Comparison of ENCODE assay signal across 26 cellular contexts in genomic region chrX:8341814-8342590, GRCh38.
DNase-seq lines count a peak whose midpoint lies in the region; ATAC-seq, FAIRE-seq and TF ChIP-seq lines count a peak whose summit lies in the region.
"Had no signal": no experiment of that assay in that cellular context is flagged by ENCODE, and none has a peak within 500 bp of the region (broad histone marks: within the 10 kb centered on the region; RNA-seq: fewer than 3 reads in every experiment).

No MANE protein-coding gene starts in this region.

- H3K9me3 ChIP-seq in astrocyte (ENCODE audit: insufficient read depth, low read depth, low read length) (no peaks in the 10 kb centered on the region), gastrocnemius medialis (no peaks in the 10 kb centered on the region)
- H3K9me3 ChIP-seq: BLaER1, Caco-2, gastroesophageal sphincter had no signal

- no peaks in the 10 kb centered on the region for H4K20me1 ChIP-seq in astrocyte (ENCODE audit: insufficient read depth, low read length)
- H4K20me1 ChIP-seq: BLaER1 had no signal

- intact Hi-C loops in gastrocnemius medialis (cut with DNase I; ENCODE audit: low total_unique reads): loop anchor here (10.0 kb wide), 1 partner anchor 1123 kb away; the partner anchor contains the start of gene TBL1X

- H3K9me3 Mint-ChIP-seq in astrocyte (ENCODE audit: unreplicated experiment) (no peaks in the 10 kb centered on the region), glutamatergic neuron (ENCODE audit: unreplicated experiment) (peaks cover 1% of the 10 kb centered on the region)
- peaks cover 0 to 90% (median 25%) of the 10 kb centered on the region in 9 donors for H3K9me3 Mint-ChIP-seq in naive thymus-derived CD8-positive, alpha-beta T cell
- H3K9me3 Mint-ChIP-seq: activated CD4-positive, alpha-beta T cell treated with anti-CD3 and anti-CD28 coated beads, Interleukin-2, amount 10 ng/mL, durations not matched to agents 24 days and 14 days; activated naive CD8-positive, alpha-beta T cell treated with anti-CD3 and anti-CD28 coated beads, Interleukin-2, amount 10 ng/mL, durations not matched to agents 7 days and 5 days had no signal

- no peak overlapping the region for H3K9ac ChIP-seq in astrocyte (ENCODE audit: low read length)
- H3K9ac ChIP-seq: BLaER1 had no signal

- H3K27ac ChIP-seq in astrocyte (ENCODE audit: low read depth, low read length) (no peak overlapping the region), gastrocnemius medialis (peak overlapping the region in 3 of 4 donors; percentile 26 to 67 (median 48))
- H3K27ac ChIP-seq: BLaER1, gastroesophageal sphincter had no signal

- H3K36me3 Mint-ChIP-seq in astrocyte (ENCODE audit: low read depth, unreplicated experiment): no peaks in the 10 kb centered on the region
- H3K36me3 Mint-ChIP-seq in glutamatergic neuron (ENCODE audit: unreplicated experiment): no peaks in the 10 kb centered on the region
- peaks cover 0 to 39% (median 1%) of the 10 kb centered on the region in 3 donors for H3K36me3 Mint-ChIP-seq in naive thymus-derived CD8-positive, alpha-beta T cell
- H3K36me3 Mint-ChIP-seq: activated CD8-positive, alpha-beta memory T cell treated with anti-CD3 and anti-CD28 coated beads, Interleukin-2, amount 10 ng/mL, durations not matched to agents 7 days and 5 days; activated naive CD8-positive, alpha-beta T cell treated with anti-CD3 and anti-CD28 coated beads, Interleukin-2, amount 10 ng/mL, durations not matched to agents 7 days and 5 days had no signal

- H3K4me1 ChIP-seq in astrocyte (ENCODE audit: insufficient read depth, low read length) (peaks cover 5% of the 10 kb centered on the region), gastrocnemius medialis (no peaks in the 10 kb centered on the region)
- H3K4me1 ChIP-seq: BLaER1, Caco-2, gastroesophageal sphincter had no signal

- POLR2A ChIA-PET in naive thymus-derived CD8-positive, alpha-beta T cell (lab: Charles Lee): no interaction called here

- H3K27me3 Mint-ChIP-seq in astrocyte (ENCODE audit: low read depth, unreplicated experiment) (no peaks in the 10 kb centered on the region), glutamatergic neuron (ENCODE audit: unreplicated experiment) (no peaks in the 10 kb centered on the region)
- no peaks in the 10 kb centered on the region for H3K27me3 Mint-ChIP-seq in naive thymus-derived CD8-positive, alpha-beta T cell
- H3K27me3 Mint-ChIP-seq: activated CD4-positive, alpha-beta T cell treated with anti-CD3 and anti-CD28 coated beads, Interleukin-2, amount 10 ng/mL, durations not matched to agents 24 days and 14 days; activated CD8-positive, alpha-beta memory T cell treated with anti-CD3 and anti-CD28 coated beads, Interleukin-2, amount 10 ng/mL, durations not matched to agents 7 days and 5 days; activated naive CD8-positive, alpha-beta T cell treated with anti-CD3 and anti-CD28 coated beads, Interleukin-2, amount 10 ng/mL, durations not matched to agents 7 days and 5 days had no signal

- H3K27me3 ChIP-seq in astrocyte (ENCODE audit: insufficient read depth, low read length) (no peaks in the 10 kb centered on the region), gastrocnemius medialis (no peaks in the 10 kb centered on the region)
- H3K27me3 ChIP-seq: BLaER1, gastroesophageal sphincter had no signal

- in situ Hi-C loops in gastrocnemius medialis (cut with MboI; ENCODE audit: low sequenced_read_pairs in 4 of 4): no loop called here

- no peak for TF ChIP-seq CTCF in astrocyte (IDR thresholded peaks at IDR 0.05; ENCODE audit: insufficient read depth, low read depth, low read length)
- TF ChIP-seq CTCF in glutamatergic neuron (IDR thresholded peaks at IDR 0.05; ENCODE audit: partially characterized antibody, unreplicated experiment): no peak
- no peak for TF ChIP-seq CTCF in gastrocnemius medialis (IDR thresholded peaks at IDR 0.05 in 4 of 5, conservative IDR thresholded peaks at IDR 0.05 in 1 of 5)

- FAIRE-seq in astrocyte (lab: Jason Lieb, UNC): no peak
- FAIRE-seq: endothelial cell of umbilical vein, G401.6 had no signal

- no peak overlapping the region for H3K4me3 ChIP-seq in astrocyte (ENCODE audit: insufficient read depth, low read depth, low read length)
- no peak overlapping the region for H3K4me3 ChIP-seq in gastrocnemius medialis
- H3K4me3 ChIP-seq: BLaER1, gastroesophageal sphincter had no signal

- no peaks in the 10 kb centered on the region for H3K36me3 ChIP-seq in astrocyte (ENCODE audit: insufficient read depth, low read length)
- H3K36me3 ChIP-seq in gastrocnemius medialis: no peaks in the 10 kb centered on the region
- H3K36me3 ChIP-seq: BLaER1, gastroesophageal sphincter had no signal

- H2AFZ ChIP-seq in astrocyte (ENCODE audit: low read depth, low read length): no peak overlapping the region

- H3K4me2 ChIP-seq in astrocyte (ENCODE audit: low read length): no peak overlapping the region
- H3K4me2 ChIP-seq: BLaER1 had no signal

- H3K27ac Mint-ChIP-seq in astrocyte (ENCODE audit: unreplicated experiment) (no peak overlapping the region), glutamatergic neuron (ENCODE audit: unreplicated experiment) (peak overlapping the region; percentile 70)
- H3K27ac Mint-ChIP-seq in naive thymus-derived CD8-positive, alpha-beta T cell: no peak overlapping the region
- H3K27ac Mint-ChIP-seq: activated CD4-positive, alpha-beta T cell treated with anti-CD3 and anti-CD28 coated beads, Interleukin-2, amount 10 ng/mL, durations not matched to agents 24 days and 14 days; activated CD8-positive, alpha-beta memory T cell treated with anti-CD3 and anti-CD28 coated beads, Interleukin-2, amount 10 ng/mL, durations not matched to agents 7 days and 5 days; activated naive CD8-positive, alpha-beta T cell treated with anti-CD3 and anti-CD28 coated beads, Interleukin-2, amount 10 ng/mL, durations not matched to agents 7 days and 5 days; activated T-helper 2 cell treated with anti-CD3 and anti-CD28 coated beads, Interferon-gamma antibody, Interleukin-2, Interleukin-4, amounts not matched to agents 10 μg/mL and 5 μg/mL and 100 μg/mL, durations not matched to agents 14 hours and 24 hours and 36 hours; T-helper 1 cell treated with Interleukin-12 subunit alpha and Interleukin-12 subunit beta and Interleukin-4 antibody, amounts not matched to agents 30 μg/mL and 1 μg/mL, for 36 hours had no signal

- no peak for TF ChIP-seq POLR2A in gastrocnemius medialis (IDR thresholded peaks at IDR 0.05)

- DNase-seq in DMS153 (lab: John Stamatoyannopoulos, UW) (peak; percentile 13), DMS153 treated with DMSO at 0.1 percent for 48 hours (lab: John Stamatoyannopoulos, UW; ENCODE audit: unreplicated experiment) (no peak), astrocyte (ENCODE audit: low read depth) (peak; percentile 70), glutamatergic neuron (no peak), gastrocnemius medialis (peak in 1 of 2 donors; percentile 53), GM19240 (ENCODE audit: insufficient read length, low spot score) (no peak)
- no peak for DNase-seq in naive thymus-derived CD8-positive, alpha-beta T cell
- DNase-seq: 8988T; activated CD4-positive, alpha-beta T cell treated with anti-CD3 and anti-CD28 coated beads, Interleukin-2, amount 10 ng/mL, durations not matched to agents 24 days and 14 days; activated CD8-positive, alpha-beta memory T cell treated with anti-CD3 and anti-CD28 coated beads, Interleukin-2, amount 10 ng/mL, durations not matched to agents 7 days and 5 days; activated naive CD8-positive, alpha-beta T cell treated with anti-CD3 and anti-CD28 coated beads, Interleukin-2, amount 10 ng/mL, durations not matched to agents 7 days and 5 days; Caco-2; dermis blood vessel endothelial cell; NCI-H1417; NCI-H2107; NCI-H524; retina; stimulated activated CD8-positive, alpha-beta memory T cell treated with anti-CD3 and anti-CD28 coated beads, Interleukin-4, amount 100 ng/mL, for 48 hours had no signal

- ATAC-seq in gastrocnemius medialis (peak; percentile 47 to 98), HG02642 (IDR thresholded peaks at IDR 0.05; ENCODE audit: poor library complexity, unreplicated experiment) (no peak)
- ATAC-seq in naive thymus-derived CD8-positive, alpha-beta T cell: no peak
- ATAC-seq: activated CD8-positive, alpha-beta memory T cell treated with anti-CD3 and anti-CD28 coated beads, Interleukin-2, amount 10 ng/mL, durations not matched to agents 7 days and 5 days; gastroesophageal sphincter had no signal

- H3K79me2 ChIP-seq in astrocyte (ENCODE audit: insufficient read depth, low read length): no peaks in the 10 kb centered on the region

- no peaks in the 10 kb centered on the region for H3K4me1 Mint-ChIP-seq in astrocyte (ENCODE audit: low read depth, unreplicated experiment)
- H3K4me1 Mint-ChIP-seq in glutamatergic neuron (ENCODE audit: low read depth, unreplicated experiment): no peaks in the 10 kb centered on the region
- H3K4me1 Mint-ChIP-seq in naive thymus-derived CD8-positive, alpha-beta T cell: peaks cover 0 to 1% (median 0%) of the 10 kb centered on the region in 4 donors
- H3K4me1 Mint-ChIP-seq: activated CD4-positive, alpha-beta T cell treated with anti-CD3 and anti-CD28 coated beads, Interleukin-2, amount 10 ng/mL, durations not matched to agents 24 days and 14 days; activated CD8-positive, alpha-beta memory T cell treated with anti-CD3 and anti-CD28 coated beads, Interleukin-2, amount 10 ng/mL, durations not matched to agents 7 days and 5 days; activated naive CD8-positive, alpha-beta T cell treated with anti-CD3 and anti-CD28 coated beads, Interleukin-2, amount 10 ng/mL, durations not matched to agents 7 days and 5 days; neural crest cell had no signal

- no peak overlapping the region for H3K4me3 Mint-ChIP-seq in astrocyte (ENCODE audit: unreplicated experiment)
- H3K4me3 Mint-ChIP-seq in glutamatergic neuron (ENCODE audit: unreplicated experiment): no peak overlapping the region
- no peak overlapping the region for H3K4me3 Mint-ChIP-seq in naive thymus-derived CD8-positive, alpha-beta T cell
- H3K4me3 Mint-ChIP-seq: activated CD4-positive, alpha-beta T cell treated with anti-CD3 and anti-CD28 coated beads, Interleukin-2, amount 10 ng/mL, durations not matched to agents 24 days and 14 days; activated CD8-positive, alpha-beta memory T cell treated with anti-CD3 and anti-CD28 coated beads, Interleukin-2, amount 10 ng/mL, durations not matched to agents 7 days and 5 days; activated naive CD8-positive, alpha-beta T cell treated with anti-CD3 and anti-CD28 coated beads, Interleukin-2, amount 10 ng/mL, durations not matched to agents 7 days and 5 days; neural crest cell; T-helper 1 cell treated with Interleukin-12 subunit alpha and Interleukin-12 subunit beta and Interleukin-4 antibody, amounts not matched to agents 30 μg/mL and 1 μg/mL, for 36 hours had no signal

Comparison
In these comparisons a context has a peak if more than half of its experiments do, and no peak if none do; other contexts are left out.
1. DNase-seq: peak in DMS153 (single experiment) and astrocyte (single experiment); none in DMS153 treated with DMSO at 0.1 percent for 48 hours (single experiment), glutamatergic neuron (single experiment), GM19240 (single experiment) and naive thymus-derived CD8-positive, alpha-beta T cell (0 of 10).
2. ATAC-seq: peak in gastrocnemius medialis (2 of 2); none in HG02642 (single experiment) and naive thymus-derived CD8-positive, alpha-beta T cell (0 of 2).